ENCODE assay signal across 13 cellular contexts in the genomic region with DNA sequence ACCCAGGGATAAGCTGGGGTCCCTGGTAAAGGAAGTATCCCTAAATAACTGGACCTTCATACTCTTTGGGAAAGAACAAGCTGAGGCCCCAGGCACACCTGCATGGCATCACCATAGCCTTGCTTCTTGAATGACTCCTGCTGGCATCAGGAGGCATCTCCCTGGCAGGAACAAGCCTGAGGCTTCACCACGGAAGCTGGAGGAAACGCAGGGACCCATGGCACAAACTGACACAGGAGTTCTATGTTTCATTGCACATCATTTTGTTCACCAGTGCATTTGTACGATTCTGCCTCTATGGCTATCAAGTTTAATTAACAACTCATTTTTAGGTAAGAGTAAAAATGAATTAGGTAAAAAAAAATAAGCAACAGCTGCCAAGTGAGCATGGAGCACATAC. TPM values are rescaled to one million over a fixed set of nuclear protein-coding genes. Genes with fewer than 3 reads are reported as not detected.
DNase-seq lines count a peak whose midpoint lies in the region; ATAC-seq and TF ChIP-seq lines count a peak whose summit lies in the region.
"Had no signal": no experiment of that assay in that cellular context is flagged by ENCODE, and none has a peak within 500 bp of the region (broad histone marks: within the 10 kb centered on the region; RNA-seq: fewer than 3 reads in every experiment).

No MANE protein-coding gene starts in this region.

- H3F3A ChIP-seq in SK-N-SH (replicated peaks; ENCODE audit: insufficient read depth), result peaks cover 7% of the 10 kb centered on the region

- no peak overlapping the region for H3K4me3 Mint-ChIP-seq in activated CD4-positive, alpha-beta T cell treated with anti-CD3 and anti-CD28 coated beads, Interleukin-2, amount 10 ng/mL, durations not matched to agents 24 days and 14 days
- H3K4me3 Mint-ChIP-seq: endodermal cell had no signal

- WGBS in SK-N-SH (ENCODE audit: low lambda C conversion rate), result 44% methylated on average over 3 of the region's 3 CpGs
- WGBS in hepatocyte (ENCODE audit: low lambda C conversion rate, missing lambda C conversion rate), result 71% methylated on average over 3 of the region's 3 CpGs
- 80% methylated on average over 3 of the region's 3 CpGs for WGBS in thymus

- peak overlapping the region; percentile 46 to 66; a peak in 2 of 4 replicates for H3K4me3 ChIP-seq in SK-N-SH (ENCODE audit: low read depth in 2 of 2, low read length in 1 of 2)
- no peak overlapping the region for H3K4me3 ChIP-seq in hepatocyte
- no peak overlapping the region for H3K4me3 ChIP-seq in thymus (ENCODE audit: low read length)

- intact Hi-C loops in activated CD4-positive, alpha-beta T cell treated with anti-CD3 and anti-CD28 coated beads, Interleukin-2, amount 10 ng/mL, durations not matched to agents 24 days and 14 days (cut with micrococcal nuclease), result loop anchor here (1.0 to 10.0 kb wide), 5 partner anchors 29 to 354 kb away; a partner anchor contains a TSS

- H3K9me3 Mint-ChIP-seq in activated CD4-positive, alpha-beta T cell treated with anti-CD3 and anti-CD28 coated beads, Interleukin-2, amount 10 ng/mL, durations not matched to agents 24 days and 14 days, result peaks cover 10% of the 10 kb centered on the region
- H3K9me3 Mint-ChIP-seq: activated T-cell treated with anti-CD3 and anti-CD28 coated beads, Interleukin-2, amount 50 U/mL, for 24 hours; endodermal cell had no signal

- no peak for ATAC-seq in HG02884 (IDR thresholded peaks at IDR 0.05; ENCODE audit: unreplicated experiment)

- POLR2A ChIA-PET in SK-N-SH (lab: Yijun Ruan, JAX), result interaction anchor here (1.1 kb wide), 1 partner anchor 353 kb away, joined by 3 read pairs; a partner anchor contains a TSS

- H3K27ac ChIP-seq in SK-N-SH (ENCODE audit: low read depth in 2 of 2, low read length in 1 of 2) (peak overlapping the region; percentile 90 to 92), hepatocyte (peak overlapping the region; percentile 73), thymus (ENCODE audit: low read depth) (peak overlapping the region; percentile 43)
- H3K27ac ChIP-seq: ascending aorta, thoracic aorta had no signal

- peaks cover 0 to 21% of the 10 kb centered on the region in 2 experiments; a peak in 2 of 4 replicates for H3K4me1 ChIP-seq in SK-N-SH (ENCODE audit: control insufficient read depth in 1 of 2, insufficient read depth in 2 of 2, low read depth in 1 of 2, low read length in 1 of 2)
- H3K4me1 ChIP-seq in hepatocyte (ENCODE audit: insufficient read depth), result no peaks in the 10 kb centered on the region
- peaks cover 3% of the 10 kb centered on the region for H3K4me1 ChIP-seq in thymus (ENCODE audit: control insufficient read depth, insufficient read depth, low read length)

- H3K9me3 ChIP-seq in SK-N-SH (no peaks in the 10 kb centered on the region), hepatocyte (ENCODE audit: low read depth) (no peaks in the 10 kb centered on the region), thymus (ENCODE audit: control insufficient read depth) (no peaks in the 10 kb centered on the region)
- H3K9me3 ChIP-seq: ascending aorta, thoracic aorta had no signal

- H3K36me3 Mint-ChIP-seq in activated CD4-positive, alpha-beta T cell treated with anti-CD3 and anti-CD28 coated beads, Interleukin-2, amount 10 ng/mL, durations not matched to agents 24 days and 14 days (ENCODE audit: low read depth), result peaks cover 19% of the 10 kb centered on the region

- H3K79me2 ChIP-seq in SK-N-SH (ENCODE audit: insufficient read depth) (peaks cover 5% of the 10 kb centered on the region; the same call in 1 of the 2 replicates), hepatocyte (peaks cover 5% of the 10 kb centered on the region)

- no peaks in the 10 kb centered on the region for H3K27me3 Mint-ChIP-seq in activated CD4-positive, alpha-beta T cell treated with anti-CD3 and anti-CD28 coated beads, Interleukin-2, amount 10 ng/mL, durations not matched to agents 24 days and 14 days
- H3K27me3 Mint-ChIP-seq: activated T-cell treated with anti-CD3 and anti-CD28 coated beads, Interleukin-2, amount 50 U/mL, for 24 hours had no signal

- peaks cover 25% of the 10 kb centered on the region for H3K4me1 Mint-ChIP-seq in activated CD4-positive, alpha-beta T cell treated with anti-CD3 and anti-CD28 coated beads, Interleukin-2, amount 10 ng/mL, durations not matched to agents 24 days and 14 days

- CTCF ChIA-PET in SK-N-SH (lab: Yijun Ruan, JAX), result interaction anchor here (0.5 to 1.8 kb wide), 14 partner anchors 12 to 375 kb away, joined by 3 to 8 read pairs (median 3); no protein-coding TSS in a partner anchor

- H3K27me3 ChIP-seq in SK-N-SH (ENCODE audit: insufficient read depth) (no peaks in the 10 kb centered on the region), hepatocyte (no peaks in the 10 kb centered on the region), thymus (ENCODE audit: control insufficient read depth, insufficient read depth) (no peaks in the 10 kb centered on the region)
- H3K27me3 ChIP-seq: ascending aorta had no signal

- no peak for TF ChIP-seq EP300 in SK-N-SH (IDR thresholded peaks at IDR 0.05; ENCODE audit: borderline replicate concordance in 1 of 2, low read depth in 1 of 2, low read length in 1 of 2)

- no peak for TF ChIP-seq RAD21 in SK-N-SH (IDR thresholded peaks at IDR 0.05; ENCODE audit: low read length)

- H4K20me1 ChIP-seq in SK-N-SH (ENCODE audit: insufficient read depth) (no peaks in the 10 kb centered on the region), hepatocyte (ENCODE audit: insufficient read depth, poor library complexity, severe bottlenecking) (no peaks in the 10 kb centered on the region)

- H3K4me2 ChIP-seq in SK-N-SH (peak overlapping the region; percentile 74), hepatocyte (peak overlapping the region; percentile 72)

- H3K9me2 ChIP-seq in SK-N-SH (no peaks in the 10 kb centered on the region), hepatocyte (replicated peaks; ENCODE audit: insufficient read depth) (no peaks in the 10 kb centered on the region)

- peak; percentile 55 for DNase-seq in activated CD4-positive, alpha-beta T cell treated with anti-CD3 and anti-CD28 coated beads, Interleukin-2, amount 10 ng/mL, durations not matched to agents 24 days and 14 days
- DNase-seq in activated CD4-positive, alpha-beta T cell treated with anti-CD3 and anti-CD28 coated beads, Interleukin-2, amount 50 U/mL, for 1 hour, result no peak
- DNase-seq in SK-N-SH (peak; percentile 25), hepatocyte (ENCODE audit: low spot score) (no peak), UCSD-AML1 (lab: John Stamatoyannopoulos, UW; ENCODE audit: unreplicated experiment) (no peak), GM19240 (ENCODE audit: insufficient read length, low spot score) (no peak)

- no peak overlapping the region; the same call in 1 of the 2 replicates for H2AFZ ChIP-seq in SK-N-SH (ENCODE audit: low read depth)
- H2AFZ ChIP-seq in hepatocyte, result no peak overlapping the region

- TF ChIP-seq CTCF in SK-N-SH (IDR thresholded peaks at IDR 0.05) (no peak), hepatocyte (IDR thresholded peaks at IDR 0.05; ENCODE audit: poor library complexity) (no peak)

- H3K36me3 ChIP-seq in SK-N-SH (replicated peaks in 1 of 2; ENCODE audit: control insufficient read depth in 1 of 2, insufficient read depth in 2 of 2, low read length in 1 of 2), result no peaks in the 10 kb centered on the region
- no peaks in the 10 kb centered on the region for H3K36me3 ChIP-seq in hepatocyte (replicated peaks; ENCODE audit: insufficient read depth, low read depth)
- no peaks in the 10 kb centered on the region for H3K36me3 ChIP-seq in thymus (ENCODE audit: control insufficient read depth, insufficient read depth)
- H3K36me3 ChIP-seq: ascending aorta, thoracic aorta had no signal

- H3K9ac ChIP-seq in SK-N-SH, result peak overlapping the region; percentile 73; the same call in 1 of the 2 replicates

- no peak overlapping the region for H3K27ac Mint-ChIP-seq in activated CD4-positive, alpha-beta T cell treated with anti-CD3 and anti-CD28 coated beads, Interleukin-2, amount 10 ng/mL, durations not matched to agents 24 days and 14 days
- H3K27ac Mint-ChIP-seq: endodermal cell had no signal

TF ChIP-seq in SK-N-SH, 30 proteins besides CTCF, POLR2A, EP300 and RAD21:
- TF ChIP-seq SMC3 (IDR thresholded peaks at IDR 0.05; ENCODE audit: low read depth, low read length) (no peak), POLR2AphosphoS5 (IDR thresholded peaks at IDR 0.05; ENCODE audit: low read depth, low read length) (no peak), ELF1 (IDR thresholded peaks at IDR 0.05) (no peak), MXI1 (IDR thresholded peaks at IDR 0.05; ENCODE audit: low read depth, low read length) (no peak), NFIC (IDR thresholded peaks at IDR 0.05; ENCODE audit: borderline replicate concordance) (no peak), TCF12 (IDR thresholded peaks at IDR 0.05) (no peak)
- TF ChIP-seq, protein P1, sequence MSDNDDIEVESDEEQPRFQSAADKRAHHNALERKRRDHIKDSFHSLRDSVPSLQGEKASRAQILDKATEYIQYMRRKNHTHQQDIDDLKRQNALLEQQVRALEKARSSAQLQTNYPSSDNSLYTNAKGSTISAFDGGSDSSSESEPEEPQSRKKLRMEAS (IDR thresholded peaks at IDR 0.05; ENCODE audit: low read depth), result no peak
- TF ChIP-seq, protein P2, sequence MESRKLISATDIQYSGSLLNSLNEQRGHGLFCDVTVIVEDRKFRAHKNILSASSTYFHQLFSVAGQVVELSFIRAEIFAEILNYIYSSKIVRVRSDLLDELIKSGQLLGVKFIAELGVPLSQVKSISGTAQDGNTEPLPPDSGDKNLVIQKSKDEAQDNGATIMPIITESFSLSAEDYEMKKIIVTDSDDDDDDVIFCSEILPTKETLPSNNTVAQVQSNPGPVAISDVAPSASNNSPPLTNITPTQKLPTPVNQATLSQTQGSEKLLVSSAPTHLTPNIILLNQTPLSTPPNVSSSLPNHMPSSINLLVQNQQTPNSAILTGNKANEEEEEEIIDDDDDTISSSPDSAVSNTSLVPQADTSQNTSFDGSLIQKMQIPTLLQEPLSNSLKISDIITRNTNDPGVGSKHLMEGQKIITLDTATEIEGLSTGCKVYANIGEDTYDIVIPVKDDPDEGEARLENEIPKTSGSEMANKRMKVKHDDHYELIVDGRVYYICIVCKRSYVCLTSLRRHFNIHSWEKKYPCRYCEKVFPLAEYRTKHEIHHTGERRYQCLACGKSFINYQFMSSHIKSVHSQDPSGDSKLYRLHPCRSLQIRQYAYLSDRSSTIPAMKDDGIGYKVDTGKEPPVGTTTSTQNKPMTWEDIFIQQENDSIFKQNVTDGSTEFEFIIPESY (IDR thresholded peaks at IDR 0.05; ENCODE audit: borderline replicate concordance, low read depth), result no peak

RNA-seq across cellular contexts. Expression of a gene that starts 0.6 kb away (rescaled TPM):
- 15.4 and 16.0 TPM in 2 replicates for total RNA-seq in activated CD4-positive, alpha-beta T cell treated with anti-CD3 and anti-CD28 coated beads, Interleukin-2, amount 10 ng/mL, durations not matched to agents 24 days and 14 days
- polyA plus RNA-seq in SK-N-SH (2012; rRNA removed) (1.9 and 2.2 TPM in 2 replicates), hepatocyte (1.2 and 3.4 TPM in 2 replicates), thymus (5.8 TPM)
- polyA plus RNA-seq in SK-N-SH (2012; cell fraction: cytosol; rRNA removed), result 1.8 and 2.1 TPM in 2 replicates
- 2.7 and 3.0 TPM in 2 replicates for polyA plus RNA-seq in SK-N-SH (2012; cell fraction: nucleus; rRNA removed)
- total RNA-seq in hepatocyte, result 7.2 and 9.2 TPM in 2 replicates
- total RNA-seq: A673 had no signal

Comparison
In these comparisons a context has a peak if more than half of its experiments do, and no peak if none do; other contexts are left out.
1. DNase-seq: peak in activated CD4-positive, alpha-beta T cell treated with anti-CD3 and anti-CD28 coated beads, Interleukin-2, amount 10 ng/mL, durations not matched to agents 24 days and 14 days (single experiment) and SK-N-SH (single experiment); none in activated CD4-positive, alpha-beta T cell treated with anti-CD3 and anti-CD28 coated beads, Interleukin-2, amount 50 U/mL, for 1 hour (single experiment), hepatocyte (single experiment), UCSD-AML1 (single experiment) and GM19240 (single experiment).
2. H3K4me3 ChIP-seq: peak in SK-N-SH (2 of 2); none in hepatocyte (single experiment) and thymus (single experiment).
3. Peak in every context shown above with its lines, with median percentiles within 50 percentile points of each other: H3K27ac ChIP-seq.